Comparison of ENCODE assay signal across 3 cellular contexts in genomic region chr3:187052427-187052826, GRCh38.
TF ChIP-seq lines count a peak whose summit lies in the region.

No MANE protein-coding gene starts in this region.

TF ChIP-seq in HEK293, 187 proteins besides CTCF, POLR2A, EP300 and RAD21:
- TF ChIP-seq ZNF146 (tag by site-specific recombination; IDR thresholded peaks at IDR 0.05) (peak; percentile 64; the same call in 1 of the 2 replicates), ZNF280D (tag by site-specific recombination; IDR thresholded peaks at IDR 0.05) (0 out of 2 replicates have a peak, but pooled peaks have one; percentile 43)

TF ChIP-seq in K562, 482 proteins besides CTCF, POLR2A, EP300 and RAD21:
- peak in 1 of 2 experiments; percentile 53; a peak in 1 of 4 replicates for TF ChIP-seq KDM1A (IDR thresholded peaks at IDR 0.05)
- TF ChIP-seq ZNF146 (CRISPR knock-in tag; IDR thresholded peaks at IDR 0.05; ENCODE audit: unreplicated experiment) = peak; percentile 81
- peak; percentile 75 for TF ChIP-seq BCOR (IDR thresholded peaks at IDR 0.05)

TF ChIP-seq in HepG2, 621 proteins besides CTCF, POLR2A, EP300 and RAD21:
- TF ChIP-seq ZMYM3 (CRISPR knock-in tag; IDR thresholded peaks at IDR 0.05) = 0 out of 2 replicates have a peak, but pooled peaks have one; percentile 16
